ENCODE assay signal across 1 cellular context in the genomic region with DNA sequence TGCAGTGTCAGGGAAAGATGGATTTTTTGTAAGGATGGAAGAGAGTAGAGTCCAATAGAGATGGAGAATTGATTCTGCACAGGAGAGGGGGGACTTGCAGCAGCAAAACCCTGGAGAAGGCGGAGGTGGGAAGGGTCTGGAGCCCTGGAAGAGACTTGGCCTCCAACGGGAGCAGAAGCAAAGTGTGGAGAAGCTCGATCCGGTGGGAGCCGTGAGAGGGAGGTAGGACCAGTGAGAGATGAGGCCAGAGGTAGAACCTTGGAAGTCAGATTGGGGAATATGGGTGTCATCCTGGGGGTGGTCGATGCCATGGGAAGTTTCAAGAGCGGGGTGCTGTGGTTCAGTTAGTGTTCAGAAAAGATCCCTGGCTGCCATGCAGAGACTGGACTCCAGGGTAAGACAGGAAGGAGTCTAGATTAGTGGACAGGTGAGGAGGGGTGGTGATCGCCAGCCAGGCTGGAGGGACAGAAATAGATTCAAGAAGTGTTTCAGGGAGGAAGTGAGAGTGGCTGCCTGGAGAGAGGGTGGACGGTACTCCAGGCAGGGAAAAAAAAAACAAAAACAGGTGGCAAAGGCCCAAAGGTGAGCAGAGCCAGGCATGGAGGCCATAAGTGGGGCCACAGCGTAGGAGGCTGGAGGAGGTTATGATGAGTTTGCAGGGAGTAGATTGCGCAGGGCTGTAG.
TF ChIP-seq lines count a peak whose summit lies in the region.

No MANE protein-coding gene starts in this region.

TF ChIP-seq in HepG2, 621 proteins besides CTCF, POLR2A, EP300 and RAD21:
- TF ChIP-seq ZNF749 (CRISPR knock-in tag; IDR thresholded peaks at IDR 0.05; ENCODE audit: borderline replicate concordance) (no peak), ZBTB7B (CRISPR knock-in tag; IDR thresholded peaks at IDR 0.05) (no peak), U2AF1 (optimal IDR thresholded peaks at IDR 0.05; ENCODE audit: low read depth, low read length) (no peak), HHEX (CRISPR knock-in tag; IDR thresholded peaks at IDR 0.05) (no peak), ZNF484 (CRISPR knock-in tag; IDR thresholded peaks at IDR 0.05; ENCODE audit: borderline replicate concordance, low read depth) (no peak), NFYC (CRISPR knock-in tag; IDR thresholded peaks at IDR 0.05) (no peak), SRF (IDR thresholded peaks at IDR 0.05; ENCODE audit: low read depth, low read length) (no peak), ZNF101 (CRISPR knock-in tag; IDR thresholded peaks at IDR 0.05; ENCODE audit: borderline replicate concordance, low read depth) (no peak), ZNF7 (CRISPR knock-in tag; IDR thresholded peaks at IDR 0.05) (no peak), SOX6 (IDR thresholded peaks at IDR 0.05) (no peak), SOX6 (CRISPR knock-in tag; IDR thresholded peaks at IDR 0.05) (no peak), ZNF510 (CRISPR knock-in tag; IDR thresholded peaks at IDR 0.05; ENCODE audit: low read depth) (no peak), CREB1 (IDR thresholded peaks at IDR 0.05) (no peak), CREB1 (CRISPR knock-in tag; IDR thresholded peaks at IDR 0.05) (no peak), ZNF451 (CRISPR knock-in tag; IDR thresholded peaks at IDR 0.05) (no peak), PLRG1 (conservative IDR thresholded peaks at IDR 0.05) (no peak)
- TF ChIP-seq, protein P1, sequence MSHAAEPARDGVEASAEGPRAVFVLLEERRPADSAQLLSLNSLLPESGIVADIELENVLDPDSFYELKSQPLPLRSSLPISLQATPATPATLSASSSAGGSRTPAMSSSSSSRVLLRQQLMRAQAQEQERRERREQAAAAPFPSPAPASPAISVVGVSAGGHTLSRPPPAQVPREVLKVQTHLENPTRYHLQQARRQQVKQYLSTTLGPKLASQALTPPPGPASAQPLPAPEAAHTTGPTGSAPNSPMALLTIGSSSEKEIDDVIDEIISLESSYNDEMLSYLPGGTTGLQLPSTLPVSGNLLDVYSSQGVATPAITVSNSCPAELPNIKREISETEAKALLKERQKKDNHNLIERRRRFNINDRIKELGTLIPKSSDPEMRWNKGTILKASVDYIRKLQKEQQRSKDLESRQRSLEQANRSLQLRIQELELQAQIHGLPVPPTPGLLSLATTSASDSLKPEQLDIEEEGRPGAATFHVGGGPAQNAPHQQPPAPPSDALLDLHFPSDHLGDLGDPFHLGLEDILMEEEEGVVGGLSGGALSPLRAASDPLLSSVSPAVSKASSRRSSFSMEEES (CRISPR knock-in tag; IDR thresholded peaks at IDR 0.05), result no peak
- TF ChIP-seq, protein P2, sequence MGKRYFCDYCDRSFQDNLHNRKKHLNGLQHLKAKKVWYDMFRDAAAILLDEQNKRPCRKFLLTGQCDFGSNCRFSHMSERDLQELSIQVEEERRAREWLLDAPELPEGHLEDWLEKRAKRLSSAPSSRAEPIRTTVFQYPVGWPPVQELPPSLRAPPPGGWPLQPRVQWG (CRISPR knock-in tag; IDR thresholded peaks at IDR 0.05; ENCODE audit: borderline replicate concordance, low read depth), result no peak
- TF ChIP-seq, protein P3, sequence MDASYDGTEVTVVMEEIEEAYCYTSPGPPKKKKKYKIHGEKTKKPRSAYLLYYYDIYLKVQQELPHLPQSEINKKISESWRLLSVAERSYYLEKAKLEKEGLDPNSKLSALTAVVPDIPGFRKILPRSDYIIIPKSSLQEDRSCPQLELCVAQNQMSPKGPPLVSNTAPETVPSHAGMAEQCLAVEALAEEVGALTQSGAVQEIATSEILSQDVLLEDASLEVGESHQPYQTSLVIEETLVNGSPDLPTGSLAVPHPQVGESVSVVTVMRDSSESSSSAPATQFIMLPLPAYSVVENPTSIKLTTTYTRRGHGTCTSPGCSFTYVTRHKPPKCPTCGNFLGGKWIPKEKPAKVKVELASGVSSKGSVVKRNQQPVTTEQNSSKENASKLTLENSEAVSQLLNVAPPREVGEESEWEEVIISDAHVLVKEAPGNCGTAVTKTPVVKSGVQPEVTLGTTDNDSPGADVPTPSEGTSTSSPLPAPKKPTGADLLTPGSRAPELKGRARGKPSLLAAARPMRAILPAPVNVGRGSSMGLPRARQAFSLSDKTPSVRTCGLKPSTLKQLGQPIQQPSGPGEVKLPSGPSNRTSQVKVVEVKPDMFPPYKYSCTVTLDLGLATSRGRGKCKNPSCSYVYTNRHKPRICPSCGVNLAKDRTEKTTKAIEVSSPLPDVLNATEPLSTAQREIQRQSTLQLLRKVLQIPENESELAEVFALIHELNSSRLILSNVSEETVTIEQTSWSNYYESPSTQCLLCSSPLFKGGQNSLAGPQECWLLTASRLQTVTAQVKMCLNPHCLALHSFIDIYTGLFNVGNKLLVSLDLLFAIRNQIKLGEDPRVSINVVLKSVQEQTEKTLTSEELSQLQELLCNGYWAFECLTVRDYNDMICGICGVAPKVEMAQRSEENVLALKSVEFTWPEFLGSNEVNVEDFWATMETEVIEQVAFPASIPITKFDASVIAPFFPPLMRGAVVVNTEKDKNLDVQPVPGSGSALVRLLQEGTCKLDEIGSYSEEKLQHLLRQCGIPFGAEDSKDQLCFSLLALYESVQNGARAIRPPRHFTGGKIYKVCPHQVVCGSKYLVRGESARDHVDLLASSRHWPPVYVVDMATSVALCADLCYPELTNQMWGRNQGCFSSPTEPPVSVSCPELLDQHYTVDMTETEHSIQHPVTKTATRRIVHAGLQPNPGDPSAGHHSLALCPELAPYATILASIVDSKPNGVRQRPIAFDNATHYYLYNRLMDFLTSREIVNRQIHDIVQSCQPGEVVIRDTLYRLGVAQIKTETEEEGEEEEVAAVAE (CRISPR knock-in tag; IDR thresholded peaks at IDR 0.05; ENCODE audit: borderline replicate concordance), result no peak
- TF ChIP-seq, protein P4, sequence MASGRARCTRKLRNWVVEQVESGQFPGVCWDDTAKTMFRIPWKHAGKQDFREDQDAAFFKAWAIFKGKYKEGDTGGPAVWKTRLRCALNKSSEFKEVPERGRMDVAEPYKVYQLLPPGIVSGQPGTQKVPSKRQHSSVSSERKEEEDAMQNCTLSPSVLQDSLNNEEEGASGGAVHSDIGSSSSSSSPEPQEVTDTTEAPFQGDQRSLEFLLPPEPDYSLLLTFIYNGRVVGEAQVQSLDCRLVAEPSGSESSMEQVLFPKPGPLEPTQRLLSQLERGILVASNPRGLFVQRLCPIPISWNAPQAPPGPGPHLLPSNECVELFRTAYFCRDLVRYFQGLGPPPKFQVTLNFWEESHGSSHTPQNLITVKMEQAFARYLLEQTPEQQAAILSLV (CRISPR knock-in tag; IDR thresholded peaks at IDR 0.05; ENCODE audit: borderline replicate concordance), result no peak
